ENCODE assay signal across 16 cellular contexts in the genomic region with DNA sequence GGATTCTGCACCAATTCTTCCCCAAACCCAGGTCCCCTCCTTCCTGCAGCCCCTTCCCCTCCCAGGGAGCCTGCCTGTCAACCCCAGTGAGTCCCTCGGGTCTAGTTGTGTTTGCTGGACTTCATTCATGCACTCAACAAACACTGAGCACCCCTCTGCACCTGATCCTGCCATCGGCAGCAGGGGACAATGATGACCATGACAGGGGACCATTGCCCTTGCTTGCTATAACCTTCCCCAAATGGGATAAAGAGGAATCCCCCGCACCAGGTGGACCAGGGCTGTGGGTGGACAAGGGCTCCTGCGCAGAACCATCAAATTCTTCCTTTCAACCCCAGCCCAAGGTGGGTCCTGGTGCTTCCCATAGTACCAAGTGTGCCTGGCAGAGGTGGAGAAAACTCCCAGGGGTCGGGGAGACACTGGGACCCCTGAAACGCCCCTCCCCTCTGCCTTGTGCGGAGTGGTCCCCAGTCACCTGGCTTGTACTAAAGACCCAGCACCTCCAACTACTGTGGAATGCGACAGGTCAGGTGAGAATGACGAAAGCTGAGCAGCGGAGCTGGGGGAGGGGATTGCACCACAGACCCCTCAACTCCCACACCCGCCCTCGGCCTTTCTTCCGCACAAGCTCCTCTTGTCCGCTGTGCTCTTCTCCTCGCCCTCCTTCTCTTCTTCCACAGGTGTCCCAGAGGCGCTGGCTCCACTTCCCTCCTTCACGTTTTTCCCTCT.
"Had no signal": no experiment of that assay in that cellular context is flagged by ENCODE, and none has a peak within 500 bp of the region (broad histone marks: within the 10 kb centered on the region; RNA-seq: fewer than 3 reads in every experiment).

No MANE protein-coding gene starts in this region.

- H3K27me3 ChIP-seq: pancreas, tibial artery had no signal

- DNase-seq: activated CD4-positive, alpha-beta T cell treated with anti-CD3 and anti-CD28 coated beads, Interleukin-2, amount 50 U/mL, for 1 hour; activated CD4-positive, CD25-positive, alpha-beta regulatory T cell; activated naive CD4-positive, alpha-beta T cell treated with anti-CD3 and anti-CD28 coated beads, Interleukin-2, amount 10 ng/mL, durations not matched to agents 7 days and 5 days; activated T-cell treated with anti-CD3 and anti-CD28 coated beads for 4 hours; dermis blood vessel endothelial cell; hypothalamus; mammary epithelial cell; pancreas; stimulated activated CD4-positive, alpha-beta T cell treated with anti-CD3 and anti-CD28 coated beads, Interleukin-15, amount 100 ng/mL, for 24 hours; stimulated activated CD4-positive, alpha-beta T cell treated with anti-CD3 and anti-CD28 coated beads, Interleukin-4, amount 100 ng/mL, for 24 hours; T-helper 2 cell; tibial artery had no signal

- H3K27ac Mint-ChIP-seq: activated naive CD4-positive, alpha-beta T cell treated with anti-CD3 and anti-CD28 coated beads, Interleukin-2, amount 10 ng/mL, durations not matched to agents 7 days and 5 days; activated T-helper 2 cell treated with anti-CD3 and anti-CD28 coated beads, Interferon-gamma antibody, Interleukin-2, Interleukin-4, amounts not matched to agents 10 μg/mL and 5 μg/mL and 100 μg/mL, durations not matched to agents 14 hours and 24 hours and 36 hours; brain; nephron had no signal

- H3K4me1 ChIP-seq: pancreas, tibial artery had no signal

- H3K4me3 ChIP-seq: pancreas, tibial artery had no signal

- H3K27ac ChIP-seq: pancreas, tibial artery had no signal

- H3K4me3 Mint-ChIP-seq: activated naive CD4-positive, alpha-beta T cell treated with anti-CD3 and anti-CD28 coated beads, Interleukin-2, amount 10 ng/mL, durations not matched to agents 7 days and 5 days; brain; central memory CD8-positive, alpha-beta T cell; nephron had no signal

- H3K36me3 Mint-ChIP-seq: activated naive CD4-positive, alpha-beta T cell treated with anti-CD3 and anti-CD28 coated beads, Interleukin-2, amount 10 ng/mL, durations not matched to agents 7 days and 5 days; brain had no signal

- H3K9me3 Mint-ChIP-seq: activated naive CD4-positive, alpha-beta T cell treated with anti-CD3 and anti-CD28 coated beads, Interleukin-2, amount 10 ng/mL, durations not matched to agents 7 days and 5 days; activated T-helper 2 cell treated with anti-CD3 and anti-CD28 coated beads, Interferon-gamma antibody, Interleukin-2, Interleukin-4, amounts not matched to agents 10 μg/mL and 5 μg/mL and 100 μg/mL, durations not matched to agents 14 hours and 24 hours and 36 hours; central memory CD8-positive, alpha-beta T cell; nephron had no signal

- ATAC-seq: pancreas had no signal

- H3K27me3 Mint-ChIP-seq: activated naive CD4-positive, alpha-beta T cell treated with anti-CD3 and anti-CD28 coated beads, Interleukin-2, amount 10 ng/mL, durations not matched to agents 7 days and 5 days; brain; central memory CD8-positive, alpha-beta T cell had no signal

- H3K9me3 ChIP-seq: pancreas, tibial artery had no signal

- H3K36me3 ChIP-seq: pancreas, tibial artery had no signal
